Comparison of ENCODE assay signal across 11 cellular contexts in genomic region chr21:34132202-34132601, GRCh38. TPM values are rescaled to one million over a fixed set of nuclear protein-coding genes. Genes with fewer than 3 reads are reported as not detected.
DNase-seq lines count a peak whose midpoint lies in the region; ATAC-seq and TF ChIP-seq lines count a peak whose summit lies in the region.
"Had no signal": no experiment of that assay in that cellular context is flagged by ENCODE, and none has a peak within 500 bp of the region (broad histone marks: within the 10 kb centered on the region; RNA-seq: fewer than 3 reads in every experiment).

No MANE protein-coding gene starts in this region.

- WGBS in heart left ventricle, 4 donors: 83 to 86% (median 83%) methylated on average over 13 of the region's 13 CpGs

- H3K4me1 Mint-ChIP-seq in chondrocyte (ENCODE audit: low read depth) (peaks cover 67% of the 10 kb centered on the region), nephron (peaks cover 48% of the 10 kb centered on the region)

- ATAC-seq in heart left ventricle (no peak), Right ventricle myocardium superior (ENCODE audit: poor library complexity) (no peak)
- ATAC-seq: GM12878 had no signal

- TF ChIP-seq CTCF in heart left ventricle (IDR thresholded peaks at IDR 0.05) (no peak), chondrocyte (IDR thresholded peaks at IDR 0.05) (no peak), nephron (IDR thresholded peaks at IDR 0.05; ENCODE audit: unreplicated experiment in 3 of 3) (no peak), uterus (IDR thresholded peaks at IDR 0.05) (no peak)

- H3K4me1 ChIP-seq in heart left ventricle (peaks cover 4 to 62% (median 52%) of the 10 kb centered on the region in 12 donors), uterus (peaks cover 17 to 33% of the 10 kb centered on the region in 2 donors)

- peaks cover 18% of the 10 kb centered on the region for H3K36me3 Mint-ChIP-seq in chondrocyte (ENCODE audit: low read depth)
- peaks cover 67% of the 10 kb centered on the region for H3K36me3 Mint-ChIP-seq in nephron (ENCODE audit: low read depth)

- H3K4me3 ChIP-seq in heart left ventricle: no peak overlapping the region
- no peak overlapping the region for H3K4me3 ChIP-seq in uterus
- H3K4me3 ChIP-seq: GM12878, spleen had no signal

- peaks cover 0 to 10% (median 0%) of the 10 kb centered on the region in 12 donors for H3K9me3 ChIP-seq in heart left ventricle
- no peaks in the 10 kb centered on the region for H3K9me3 ChIP-seq in uterus

- H3K27me3 ChIP-seq in heart left ventricle (no peaks in the 10 kb centered on the region), uterus (no peaks in the 10 kb centered on the region)
- H3K27me3 ChIP-seq: spleen had no signal

- TF ChIP-seq POLR2A in heart left ventricle (IDR thresholded peaks at IDR 0.05) (no peak), uterus (IDR thresholded peaks at IDR 0.05) (no peak)

- intact Hi-C loops in heart left ventricle (cut with DNase I): loop anchor here in 4 of 10 donors (5.0 kb wide), 2 partner anchors 65 to 215 kb away; no protein-coding TSS in a partner anchor
- intact Hi-C loops in Right ventricle myocardium superior (cut with DNase I): no loop called here
- intact Hi-C loops in uterus (cut with DNase I; ENCODE audit: low total_unique reads): no loop called here

- peak in 1 of 5 donors; percentile 28 for DNase-seq in heart left ventricle
- DNase-seq in Right ventricle myocardium superior: no peak
- DNase-seq in chondrocyte (ENCODE audit: low spot score): no peak
- no peak for DNase-seq in uterus
- DNase-seq in NCI-H2107 treated with DMSO at 0.1 percent for 48 hours (lab: John Stamatoyannopoulos, UW; ENCODE audit: unreplicated experiment): no peak
- DNase-seq in NCI-H1105 (lab: John Stamatoyannopoulos, UW): no peak
- DNase-seq in stimulated activated CD8-positive, alpha-beta memory T cell treated with anti-CD3 and anti-CD28 coated beads, Interleukin-4, amount 100 ng/mL, for 48 hours: no peak
- DNase-seq: NCI-H1930, spleen had no signal

- H3K4me3 Mint-ChIP-seq in chondrocyte (ENCODE audit: unreplicated experiment) (no peak overlapping the region), nephron (no peak overlapping the region)

- peaks cover 4% of the 10 kb centered on the region for H3K9me3 Mint-ChIP-seq in chondrocyte (ENCODE audit: low read depth)
- peaks cover 8% of the 10 kb centered on the region for H3K9me3 Mint-ChIP-seq in nephron

- no peaks in the 10 kb centered on the region for H3K27me3 Mint-ChIP-seq in chondrocyte (ENCODE audit: low read depth)
- H3K27me3 Mint-ChIP-seq in nephron (ENCODE audit: low read depth): no peaks in the 10 kb centered on the region

- H3K36me3 ChIP-seq in heart left ventricle (peaks cover 0 to 14% (median 0%) of the 10 kb centered on the region in 9 donors), uterus (no peaks in the 10 kb centered on the region)

- H3K27ac Mint-ChIP-seq in chondrocyte (ENCODE audit: unreplicated experiment): peak overlapping the region; percentile 97
- H3K27ac Mint-ChIP-seq in nephron: peak overlapping the region; percentile 97 to 99 (median 98)

- H3K27ac ChIP-seq in heart left ventricle: peak overlapping the region in 7 of 12 donors; percentile 27 to 91 (median 77)
- H3K27ac ChIP-seq in uterus: peak overlapping the region; percentile 13 to 76

RNA-seq across cellular contexts. Expression of gene MRPS6, which starts 58.8 kb away (rescaled TPM):
- total RNA-seq in heart left ventricle (10 to 100 TPM; 21.8 to 59.8 (median 35.6) TPM), Right ventricle myocardium superior (74.4 TPM), chondrocyte (102 to 106 TPM (median 104 TPM) in 3 replicates), uterus (10 to 100 TPM in 3 of 4 donors, 1 to 10 TPM in 1; 9.0 to 75.6 (median 33.5) TPM)
- polyA plus RNA-seq in heart left ventricle: 10 to 100 TPM; 52.0 to 61.7 TPM

RNA-seq across cellular contexts. Expression of gene SLC5A3, which starts 58.8 kb away (rescaled TPM):
- total RNA-seq in heart left ventricle (1 to 10 TPM; 2.4 to 6.2 (median 3.6) TPM), Right ventricle myocardium superior (5.1 TPM), chondrocyte (47.6 to 92.7 TPM (median 48.0 TPM) in 3 replicates), uterus (10 to 100 TPM; 10.2 to 76.2 (median 17.1) TPM)
- polyA plus RNA-seq in heart left ventricle: 1 to 10 TPM; 1.1 to 2.0 TPM
